ENCODE assay signal across 22 cellular contexts in the genomic region with DNA sequence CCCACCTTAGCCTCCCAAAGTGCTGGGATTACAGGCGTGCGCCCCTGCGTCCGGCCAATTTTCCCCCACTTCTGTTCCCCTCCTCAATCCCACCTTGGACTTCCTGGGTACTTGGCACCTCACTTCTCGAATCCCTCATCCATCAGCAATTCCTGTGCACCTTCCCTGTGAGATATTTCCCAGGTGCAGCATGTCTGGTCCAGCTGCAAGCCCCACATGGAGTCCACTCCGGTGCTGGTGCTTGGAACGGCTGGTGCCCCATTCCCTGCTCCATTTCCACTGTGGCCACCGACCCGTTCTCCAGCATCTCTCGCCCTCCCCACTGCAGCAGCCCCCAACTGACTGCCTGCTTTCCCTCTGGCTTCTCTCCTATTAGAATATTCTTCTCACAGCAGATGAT.
"Had no signal": no experiment of that assay in that cellular context is flagged by ENCODE, and none has a peak within 500 bp of the region (broad histone marks: within the 10 kb centered on the region; RNA-seq: fewer than 3 reads in every experiment).

No MANE protein-coding gene starts in this region.

- ATAC-seq: activated CD8-positive, alpha-beta memory T cell treated with anti-CD3 and anti-CD28 coated beads, Interleukin-2, amount 10 ng/mL, durations not matched to agents 7 days and 5 days; natural killer cell; pancreas; right cardiac atrium; T-helper 17 cell had no signal

- H3K27ac ChIP-seq: coronary artery, left ventricle myocardium inferior, neutrophil, pancreas, thoracic aorta, vagina had no signal

- DNase-seq: activated CD4-positive, alpha-beta T cell treated with anti-CD3 and anti-CD28 coated beads for 4 hours; activated CD4-positive, alpha-beta T cell treated with anti-CD3 and anti-CD28 coated beads, Interleukin-2, amount 50 U/mL, for 48 hours; activated CD4-positive, CD25-positive, alpha-beta regulatory T cell; activated CD8-positive, alpha-beta memory T cell treated with anti-CD3 and anti-CD28 coated beads, Interleukin-2, amount 10 ng/mL, durations not matched to agents 7 days and 5 days; activated naive CD8-positive, alpha-beta T cell treated with anti-CD3 and anti-CD28 coated beads for 36 hours; activated T-cell treated with anti-CD3 and anti-CD28 coated beads for 4 hours; erythroblast; foreskin fibroblast; left ventricle myocardium inferior; mammary epithelial cell; midbrain; natural killer cell; pancreas; right cardiac atrium; stimulated activated CD4-positive, alpha-beta T cell treated with anti-CD3 and anti-CD28 coated beads, Interleukin-4, amount 100 ng/mL, for 24 hours; stimulated activated naive CD4-positive, alpha-beta T cell treated with Interleukin-2 at 50 U/mL for 16 hours; T-helper 17 cell had no signal

- H3K9me3 ChIP-seq: left ventricle myocardium inferior, neutrophil, pancreas, thoracic aorta, vagina had no signal

- H3K4me1 Mint-ChIP-seq: natural killer cell had no signal

- H3K27me3 Mint-ChIP-seq: activated CD8-positive, alpha-beta memory T cell treated with anti-CD3 and anti-CD28 coated beads, Interleukin-2, amount 10 ng/mL, durations not matched to agents 7 days and 5 days; activated naive CD8-positive, alpha-beta T cell treated with anti-CD3 and anti-CD28 coated beads for 36 hours; T-helper 17 cell; type B pancreatic cell had no signal

- H3K4me3 ChIP-seq: coronary artery, left ventricle myocardium inferior, pancreas, thoracic aorta, vagina had no signal

- H3K9me3 Mint-ChIP-seq: activated naive CD8-positive, alpha-beta T cell treated with anti-CD3 and anti-CD28 coated beads for 36 hours; natural killer cell; type B pancreatic cell had no signal

- H3K4me1 ChIP-seq: left ventricle myocardium inferior, pancreas had no signal

- H3K27ac Mint-ChIP-seq: activated CD8-positive, alpha-beta memory T cell treated with anti-CD3 and anti-CD28 coated beads, Interleukin-2, amount 10 ng/mL, durations not matched to agents 7 days and 5 days; activated naive CD8-positive, alpha-beta T cell treated with anti-CD3 and anti-CD28 coated beads for 36 hours; natural killer cell; T-helper 17 cell; type B pancreatic cell had no signal

- H3K27me3 ChIP-seq: neutrophil, pancreas, vagina had no signal

- H3K4me3 Mint-ChIP-seq: activated CD8-positive, alpha-beta memory T cell treated with anti-CD3 and anti-CD28 coated beads, Interleukin-2, amount 10 ng/mL, durations not matched to agents 7 days and 5 days; activated naive CD8-positive, alpha-beta T cell treated with anti-CD3 and anti-CD28 coated beads for 36 hours; natural killer cell; T-helper 17 cell; type B pancreatic cell had no signal
